ENCODE assay signal across 13 cellular contexts in the genomic region with DNA sequence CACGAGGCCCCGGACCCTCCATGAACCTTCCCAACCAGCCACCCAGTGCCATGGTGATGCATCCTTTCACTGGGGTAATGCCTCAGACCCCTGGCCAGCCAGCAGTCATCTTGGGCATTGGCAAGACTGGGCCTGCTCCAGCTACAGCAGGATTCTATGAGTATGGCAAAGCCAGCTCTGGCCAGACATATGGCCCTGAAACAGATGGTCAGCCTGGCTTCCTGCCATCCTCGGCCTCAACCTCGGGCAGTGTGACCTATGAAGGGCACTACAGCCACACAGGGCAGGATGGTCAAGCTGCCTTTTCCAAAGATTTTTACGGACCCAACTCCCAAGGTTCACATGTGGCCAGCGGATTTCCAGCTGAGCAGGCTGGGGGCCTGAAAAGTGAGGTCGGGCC.
"Had no signal": no experiment of that assay in that cellular context is flagged by ENCODE, and none has a peak within 500 bp of the region (broad histone marks: within the 10 kb centered on the region; RNA-seq: fewer than 3 reads in every experiment).

No MANE protein-coding gene starts in this region.

- DNase-seq: activated CD8-positive, alpha-beta memory T cell treated with anti-CD3 and anti-CD28 coated beads for 24 hours; activated naive CD4-positive, alpha-beta T cell treated with anti-CD3 and anti-CD28 coated beads for 36 hours; central memory CD4-positive, alpha-beta T cell; dermis blood vessel endothelial cell; immature natural killer cell; sigmoid colon; stimulated activated CD4-positive, alpha-beta T cell treated with anti-CD3 and anti-CD28 coated beads, Interleukin-2, amount 100 ng/mL, for 48 hours; stimulated activated naive CD4-positive, alpha-beta T cell treated with Interleukin-2 at 50 U/mL for 16 hours; SW 1271; T-helper 9 cell had no signal

- H3K36me3 ChIP-seq: prostate gland, sigmoid colon had no signal

- ATAC-seq: natural killer cell treated with Interleukin-12 subunit alpha and Interleukin-12 subunit beta and Interleukin-15 and Interleukin-18, amount 100 ng/mL, for 72 hours had no signal

- H3K4me1 ChIP-seq: prostate gland had no signal

- H3K4me3 ChIP-seq: lung, prostate gland, sigmoid colon had no signal

- H3K27ac ChIP-seq: prostate gland, sigmoid colon had no signal

- H3K27me3 ChIP-seq: sigmoid colon had no signal

- H3K9me3 ChIP-seq: prostate gland, sigmoid colon had no signal
